Comparison of ENCODE assay signal across 16 cellular contexts in genomic region chrX:119495734-119496520, GRCh38. TPM values are rescaled to one million over a fixed set of nuclear protein-coding genes. Genes with fewer than 3 reads are reported as not detected.
DNase-seq lines count a peak whose midpoint lies in the region; ATAC-seq and TF ChIP-seq lines count a peak whose summit lies in the region.
"Had no signal": no experiment of that assay in that cellular context is flagged by ENCODE, and none has a peak within 500 bp of the region (broad histone marks: within the 10 kb centered on the region; RNA-seq: fewer than 3 reads in every experiment).

No MANE protein-coding gene starts in this region.

- no peak for DNase-seq in activated naive CD4-positive, alpha-beta T cell treated with anti-CD3 and anti-CD28 coated beads, Interleukin-2, amount 50 U/mL, for 16 hours
- DNase-seq in SJCRH30 (peak; percentile 62 to 71), lower lobe of right lung (no peak), NCI-H226 (no peak), DMS153 treated with DMSO at 0.1 percent for 48 hours (lab: John Stamatoyannopoulos, UW; ENCODE audit: unreplicated experiment) (no peak)
- DNase-seq: ACHN, amygdala, glutamatergic neuron, NCI-H2081, NCI-H69, pancreas had no signal

- peaks cover 12% of the 10 kb centered on the region for H3K4me1 Mint-ChIP-seq in activated naive CD4-positive, alpha-beta T cell treated with anti-CD3 and anti-CD28 coated beads, Interleukin-2, amount 50 U/mL, for 24 hours

- no peaks in the 10 kb centered on the region for H3K9me3 Mint-ChIP-seq in activated naive CD4-positive, alpha-beta T cell treated with anti-CD3 and anti-CD28 coated beads, Interleukin-2, amount 50 U/mL, for 24 hours
- H3K9me3 Mint-ChIP-seq: T-helper 1 cell treated with Interleukin-12 subunit alpha and Interleukin-12 subunit beta and Interleukin-4 antibody, amounts not matched to agents 30 μg/mL and 1 μg/mL, for 36 hours had no signal

- H3K4me1 ChIP-seq in SJCRH30 (peaks cover 9% of the 10 kb centered on the region), lower lobe of right lung (no peaks in the 10 kb centered on the region), thymus (ENCODE audit: control insufficient read depth, insufficient read depth, low read length) (peaks cover 7% of the 10 kb centered on the region)
- H3K4me1 ChIP-seq: pancreas had no signal

- H3K4me3 ChIP-seq in SJCRH30: no peak overlapping the region
- H3K4me3 ChIP-seq in lower lobe of right lung: no peak overlapping the region
- no peak overlapping the region for H3K4me3 ChIP-seq in thymus (ENCODE audit: low read length)
- H3K4me3 ChIP-seq: pancreas had no signal

- intact Hi-C loops in lower lobe of right lung (cut with DNase I): no loop called here

- H3K27ac ChIP-seq in SJCRH30: no peak overlapping the region
- peak overlapping the region; percentile 58 for H3K27ac ChIP-seq in lower lobe of right lung
- peak overlapping the region; percentile 84 for H3K27ac ChIP-seq in thymus (ENCODE audit: low read depth)
- H3K27ac ChIP-seq: pancreas had no signal

- peak overlapping the region; percentile 31 for H3K27ac Mint-ChIP-seq in activated naive CD4-positive, alpha-beta T cell treated with anti-CD3 and anti-CD28 coated beads, Interleukin-2, amount 50 U/mL, for 24 hours
- H3K27ac Mint-ChIP-seq: mesothelial cell of epicardium; T-helper 1 cell treated with Interleukin-12 subunit alpha and Interleukin-12 subunit beta and Interleukin-4 antibody, amounts not matched to agents 30 μg/mL and 1 μg/mL, for 36 hours had no signal

- no peaks in the 10 kb centered on the region for H3K27me3 ChIP-seq in SJCRH30
- H3K27me3 ChIP-seq in lower lobe of right lung (ENCODE audit: low read depth): no peaks in the 10 kb centered on the region
- no peaks in the 10 kb centered on the region for H3K27me3 ChIP-seq in thymus (ENCODE audit: control insufficient read depth, insufficient read depth)
- H3K27me3 ChIP-seq: pancreas had no signal

- no peak for ATAC-seq in lower lobe of right lung
- no peak for ATAC-seq in HG02642 (IDR thresholded peaks at IDR 0.05; ENCODE audit: poor library complexity, unreplicated experiment)
- ATAC-seq: pancreas had no signal

- no peaks in the 10 kb centered on the region for H3K27me3 Mint-ChIP-seq in activated naive CD4-positive, alpha-beta T cell treated with anti-CD3 and anti-CD28 coated beads, Interleukin-2, amount 50 U/mL, for 24 hours

- H3K36me3 ChIP-seq in SJCRH30 (no peaks in the 10 kb centered on the region), lower lobe of right lung (no peaks in the 10 kb centered on the region), thymus (ENCODE audit: control insufficient read depth, insufficient read depth) (no peaks in the 10 kb centered on the region)
- H3K36me3 ChIP-seq: pancreas had no signal

- H3K36me3 Mint-ChIP-seq in activated naive CD4-positive, alpha-beta T cell treated with anti-CD3 and anti-CD28 coated beads, Interleukin-2, amount 50 U/mL, for 24 hours: no peaks in the 10 kb centered on the region
- H3K36me3 Mint-ChIP-seq: mesothelial cell of epicardium had no signal

- H3K9me3 ChIP-seq in SJCRH30 (replicated peaks): no peaks in the 10 kb centered on the region
- no peaks in the 10 kb centered on the region for H3K9me3 ChIP-seq in lower lobe of right lung
- H3K9me3 ChIP-seq in thymus (ENCODE audit: control insufficient read depth): no peaks in the 10 kb centered on the region
- H3K9me3 ChIP-seq: pancreas had no signal

- WGBS in thymus: 38% methylated on average over 10 of the region's 10 CpGs

- no peak for TF ChIP-seq CTCF in lower lobe of right lung (IDR thresholded peaks at IDR 0.05)

- no peak overlapping the region for H3K4me3 Mint-ChIP-seq in activated naive CD4-positive, alpha-beta T cell treated with anti-CD3 and anti-CD28 coated beads, Interleukin-2, amount 50 U/mL, for 24 hours
- H3K4me3 Mint-ChIP-seq: mesothelial cell of epicardium; T-helper 1 cell treated with Interleukin-12 subunit alpha and Interleukin-12 subunit beta and Interleukin-4 antibody, amounts not matched to agents 30 μg/mL and 1 μg/mL, for 36 hours had no signal

RNA-seq across cellular contexts. Expression of gene SLC25A5, which starts 27.7 kb away (rescaled TPM):
- 712 and 739 TPM in 2 replicates for total RNA-seq in SJCRH30 (2014; rRNA removed; shearing (Covaris generic))
- 334 TPM for total RNA-seq in lower lobe of right lung
- polyA plus RNA-seq in thymus: 237 TPM

Comparison
In these comparisons a context has a peak if more than half of its experiments do, and no peak if none do; other contexts are left out.
1. DNase-seq: peak in SJCRH30 (2 of 2); none in activated naive CD4-positive, alpha-beta T cell treated with anti-CD3 and anti-CD28 coated beads, Interleukin-2, amount 50 U/mL, for 16 hours (single experiment), lower lobe of right lung (single experiment), NCI-H226 (single experiment) and DMS153 treated with DMSO at 0.1 percent for 48 hours (single experiment).